In the genomic region with DNA sequence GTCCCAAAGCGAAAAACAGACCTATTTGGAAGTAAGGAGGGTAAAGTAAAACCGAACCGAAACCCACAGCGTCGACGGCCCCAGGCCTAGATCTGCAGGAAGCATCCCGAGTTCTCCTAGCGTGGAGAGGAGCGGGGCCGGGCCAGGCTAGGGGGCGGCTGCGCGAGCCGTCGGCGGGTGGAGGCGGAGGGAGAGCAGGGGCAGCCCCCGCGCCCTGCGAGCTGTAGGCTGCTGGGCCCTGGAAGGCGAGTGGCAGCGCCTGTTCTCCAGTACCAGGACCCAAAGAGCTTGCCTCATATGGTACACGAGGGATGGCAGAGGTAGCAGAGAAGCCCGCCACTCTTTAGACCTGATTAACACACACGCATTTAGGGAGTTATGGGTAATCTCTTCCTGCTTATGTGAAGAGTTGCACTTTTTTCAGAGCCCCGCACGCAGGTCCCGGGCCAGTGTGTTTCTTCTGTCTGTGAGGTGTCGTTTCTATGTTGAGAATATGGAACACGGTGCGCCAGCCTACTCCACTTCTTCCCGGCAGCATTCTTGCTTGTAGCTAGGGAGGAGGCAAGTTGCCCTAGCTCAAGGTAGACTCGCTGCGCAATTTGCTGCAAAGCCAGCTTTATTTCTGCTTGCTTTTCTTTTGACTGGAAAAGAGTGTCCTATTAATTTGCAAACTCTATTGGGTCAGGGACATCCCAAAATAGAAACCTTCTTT, we compare ENCODE assay signal across 2 cellular contexts.
A peak's percentile ranks its signal among the peaks of the same experiment; 100 is the strongest.
TF ChIP-seq lines count a peak whose summit lies in the region.

No MANE protein-coding gene starts in this region.

TF ChIP-seq in H1, 55 proteins besides CTCF, POLR2A, EP300 and RAD21 (continued from another document and continues in another):
- TF ChIP-seq, protein P1, sequence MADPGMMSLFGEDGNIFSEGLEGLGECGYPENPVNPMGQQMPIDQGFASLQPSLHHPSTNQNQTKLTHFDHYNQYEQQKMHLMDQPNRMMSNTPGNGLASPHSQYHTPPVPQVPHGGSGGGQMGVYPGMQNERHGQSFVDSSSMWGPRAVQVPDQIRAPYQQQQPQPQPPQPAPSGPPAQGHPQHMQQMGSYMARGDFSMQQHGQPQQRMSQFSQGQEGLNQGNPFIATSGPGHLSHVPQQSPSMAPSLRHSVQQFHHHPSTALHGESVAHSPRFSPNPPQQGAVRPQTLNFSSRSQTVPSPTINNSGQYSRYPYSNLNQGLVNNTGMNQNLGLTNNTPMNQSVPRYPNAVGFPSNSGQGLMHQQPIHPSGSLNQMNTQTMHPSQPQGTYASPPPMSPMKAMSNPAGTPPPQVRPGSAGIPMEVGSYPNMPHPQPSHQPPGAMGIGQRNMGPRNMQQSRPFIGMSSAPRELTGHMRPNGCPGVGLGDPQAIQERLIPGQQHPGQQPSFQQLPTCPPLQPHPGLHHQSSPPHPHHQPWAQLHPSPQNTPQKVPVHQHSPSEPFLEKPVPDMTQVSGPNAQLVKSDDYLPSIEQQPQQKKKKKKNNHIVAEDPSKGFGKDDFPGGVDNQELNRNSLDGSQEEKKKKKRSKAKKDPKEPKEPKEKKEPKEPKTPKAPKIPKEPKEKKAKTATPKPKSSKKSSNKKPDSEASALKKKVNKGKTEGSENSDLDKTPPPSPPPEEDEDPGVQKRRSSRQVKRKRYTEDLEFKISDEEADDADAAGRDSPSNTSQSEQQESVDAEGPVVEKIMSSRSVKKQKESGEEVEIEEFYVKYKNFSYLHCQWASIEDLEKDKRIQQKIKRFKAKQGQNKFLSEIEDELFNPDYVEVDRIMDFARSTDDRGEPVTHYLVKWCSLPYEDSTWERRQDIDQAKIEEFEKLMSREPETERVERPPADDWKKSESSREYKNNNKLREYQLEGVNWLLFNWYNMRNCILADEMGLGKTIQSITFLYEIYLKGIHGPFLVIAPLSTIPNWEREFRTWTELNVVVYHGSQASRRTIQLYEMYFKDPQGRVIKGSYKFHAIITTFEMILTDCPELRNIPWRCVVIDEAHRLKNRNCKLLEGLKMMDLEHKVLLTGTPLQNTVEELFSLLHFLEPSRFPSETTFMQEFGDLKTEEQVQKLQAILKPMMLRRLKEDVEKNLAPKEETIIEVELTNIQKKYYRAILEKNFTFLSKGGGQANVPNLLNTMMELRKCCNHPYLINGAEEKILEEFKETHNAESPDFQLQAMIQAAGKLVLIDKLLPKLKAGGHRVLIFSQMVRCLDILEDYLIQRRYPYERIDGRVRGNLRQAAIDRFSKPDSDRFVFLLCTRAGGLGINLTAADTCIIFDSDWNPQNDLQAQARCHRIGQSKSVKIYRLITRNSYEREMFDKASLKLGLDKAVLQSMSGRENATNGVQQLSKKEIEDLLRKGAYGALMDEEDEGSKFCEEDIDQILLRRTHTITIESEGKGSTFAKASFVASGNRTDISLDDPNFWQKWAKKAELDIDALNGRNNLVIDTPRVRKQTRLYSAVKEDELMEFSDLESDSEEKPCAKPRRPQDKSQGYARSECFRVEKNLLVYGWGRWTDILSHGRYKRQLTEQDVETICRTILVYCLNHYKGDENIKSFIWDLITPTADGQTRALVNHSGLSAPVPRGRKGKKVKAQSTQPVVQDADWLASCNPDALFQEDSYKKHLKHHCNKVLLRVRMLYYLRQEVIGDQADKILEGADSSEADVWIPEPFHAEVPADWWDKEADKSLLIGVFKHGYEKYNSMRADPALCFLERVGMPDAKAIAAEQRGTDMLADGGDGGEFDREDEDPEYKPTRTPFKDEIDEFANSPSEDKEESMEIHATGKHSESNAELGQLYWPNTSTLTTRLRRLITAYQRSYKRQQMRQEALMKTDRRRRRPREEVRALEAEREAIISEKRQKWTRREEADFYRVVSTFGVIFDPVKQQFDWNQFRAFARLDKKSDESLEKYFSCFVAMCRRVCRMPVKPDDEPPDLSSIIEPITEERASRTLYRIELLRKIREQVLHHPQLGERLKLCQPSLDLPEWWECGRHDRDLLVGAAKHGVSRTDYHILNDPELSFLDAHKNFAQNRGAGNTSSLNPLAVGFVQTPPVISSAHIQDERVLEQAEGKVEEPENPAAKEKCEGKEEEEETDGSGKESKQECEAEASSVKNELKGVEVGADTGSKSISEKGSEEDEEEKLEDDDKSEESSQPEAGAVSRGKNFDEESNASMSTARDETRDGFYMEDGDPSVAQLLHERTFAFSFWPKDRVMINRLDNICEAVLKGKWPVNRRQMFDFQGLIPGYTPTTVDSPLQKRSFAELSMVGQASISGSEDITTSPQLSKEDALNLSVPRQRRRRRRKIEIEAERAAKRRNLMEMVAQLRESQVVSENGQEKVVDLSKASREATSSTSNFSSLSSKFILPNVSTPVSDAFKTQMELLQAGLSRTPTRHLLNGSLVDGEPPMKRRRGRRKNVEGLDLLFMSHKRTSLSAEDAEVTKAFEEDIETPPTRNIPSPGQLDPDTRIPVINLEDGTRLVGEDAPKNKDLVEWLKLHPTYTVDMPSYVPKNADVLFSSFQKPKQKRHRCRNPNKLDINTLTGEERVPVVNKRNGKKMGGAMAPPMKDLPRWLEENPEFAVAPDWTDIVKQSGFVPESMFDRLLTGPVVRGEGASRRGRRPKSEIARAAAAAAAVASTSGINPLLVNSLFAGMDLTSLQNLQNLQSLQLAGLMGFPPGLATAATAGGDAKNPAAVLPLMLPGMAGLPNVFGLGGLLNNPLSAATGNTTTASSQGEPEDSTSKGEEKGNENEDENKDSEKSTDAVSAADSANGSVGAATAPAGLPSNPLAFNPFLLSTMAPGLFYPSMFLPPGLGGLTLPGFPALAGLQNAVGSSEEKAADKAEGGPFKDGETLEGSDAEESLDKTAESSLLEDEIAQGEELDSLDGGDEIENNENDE (IDR thresholded peaks at IDR 0.05; ENCODE audit: insufficient replicate concordance, low read length), result no peak
- no peak for TF ChIP-seq EZH2 (IDR thresholded peaks at IDR 0.05; ENCODE audit: low read depth, low read length, severe bottlenecking)
- TF ChIP-seq, protein P2, sequence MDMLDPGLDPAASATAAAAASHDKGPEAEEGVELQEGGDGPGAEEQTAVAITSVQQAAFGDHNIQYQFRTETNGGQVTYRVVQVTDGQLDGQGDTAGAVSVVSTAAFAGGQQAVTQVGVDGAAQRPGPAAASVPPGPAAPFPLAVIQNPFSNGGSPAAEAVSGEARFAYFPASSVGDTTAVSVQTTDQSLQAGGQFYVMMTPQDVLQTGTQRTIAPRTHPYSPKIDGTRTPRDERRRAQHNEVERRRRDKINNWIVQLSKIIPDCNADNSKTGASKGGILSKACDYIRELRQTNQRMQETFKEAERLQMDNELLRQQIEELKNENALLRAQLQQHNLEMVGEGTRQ (IDR thresholded peaks at IDR 0.05; ENCODE audit: low read length), result no peak
- no peak for TF ChIP-seq SP2 (IDR thresholded peaks at IDR 0.05; ENCODE audit: low read length)
- TF ChIP-seq HDAC2 (IDR thresholded peaks at IDR 0.05; ENCODE audit: borderline replicate concordance in 1 of 2, low read depth in 2 of 2, low read length in 2 of 2), result 0 out of 4 replicates have a peak, but pooled peaks of 1 of the 2 experiments have one; percentile 28
- TF ChIP-seq, protein P3, sequence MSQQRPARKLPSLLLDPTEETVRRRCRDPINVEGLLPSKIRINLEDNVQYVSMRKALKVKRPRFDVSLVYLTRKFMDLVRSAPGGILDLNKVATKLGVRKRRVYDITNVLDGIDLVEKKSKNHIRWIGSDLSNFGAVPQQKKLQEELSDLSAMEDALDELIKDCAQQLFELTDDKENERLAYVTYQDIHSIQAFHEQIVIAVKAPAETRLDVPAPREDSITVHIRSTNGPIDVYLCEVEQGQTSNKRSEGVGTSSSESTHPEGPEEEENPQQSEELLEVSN (IDR thresholded peaks at IDR 0.05), result peak; percentile 59; the same call in 1 of the 2 replicates
- no peak for TF ChIP-seq TEAD4 (IDR thresholded peaks at IDR 0.05; ENCODE audit: low read depth, low read length)
- TF ChIP-seq PHF8 (conservative IDR thresholded peaks at IDR 0.05; ENCODE audit: low read depth, low read length), result peak; percentile 23; the same call in 1 of the 2 replicates
- no peak for TF ChIP-seq TAF1 (IDR thresholded peaks at IDR 0.05; ENCODE audit: low read depth, low read length)
- TF ChIP-seq CHD2 (IDR thresholded peaks at IDR 0.05; ENCODE audit: low read length), result no peak
- no peak for TF ChIP-seq ZNF274 (IDR thresholded peaks at IDR 0.05; ENCODE audit: borderline replicate concordance, extremely low read depth, low read length)

TF ChIP-seq in SK-N-SH treated with all-trans-retinoic acid at 6 μM for 48 hours, 23 proteins besides CTCF, POLR2A, EP300 and RAD21 (continued from another document):
- TF ChIP-seq, protein P4, sequence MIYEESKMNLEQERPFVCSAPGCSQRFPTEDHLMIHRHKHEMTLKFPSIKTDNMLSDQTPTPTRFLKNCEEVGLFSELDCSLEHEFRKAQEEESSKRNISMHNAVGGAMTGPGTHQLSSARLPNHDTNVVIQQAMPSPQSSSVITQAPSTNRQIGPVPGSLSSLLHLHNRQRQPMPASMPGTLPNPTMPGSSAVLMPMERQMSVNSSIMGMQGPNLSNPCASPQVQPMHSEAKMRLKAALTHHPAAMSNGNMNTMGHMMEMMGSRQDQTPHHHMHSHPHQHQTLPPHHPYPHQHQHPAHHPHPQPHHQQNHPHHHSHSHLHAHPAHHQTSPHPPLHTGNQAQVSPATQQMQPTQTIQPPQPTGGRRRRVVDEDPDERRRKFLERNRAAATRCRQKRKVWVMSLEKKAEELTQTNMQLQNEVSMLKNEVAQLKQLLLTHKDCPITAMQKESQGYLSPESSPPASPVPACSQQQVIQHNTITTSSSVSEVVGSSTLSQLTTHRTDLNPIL (CRISPR knock-in tag; IDR thresholded peaks at IDR 0.05; ENCODE audit: low read depth), result no peak
- TF ChIP-seq, protein P5, sequence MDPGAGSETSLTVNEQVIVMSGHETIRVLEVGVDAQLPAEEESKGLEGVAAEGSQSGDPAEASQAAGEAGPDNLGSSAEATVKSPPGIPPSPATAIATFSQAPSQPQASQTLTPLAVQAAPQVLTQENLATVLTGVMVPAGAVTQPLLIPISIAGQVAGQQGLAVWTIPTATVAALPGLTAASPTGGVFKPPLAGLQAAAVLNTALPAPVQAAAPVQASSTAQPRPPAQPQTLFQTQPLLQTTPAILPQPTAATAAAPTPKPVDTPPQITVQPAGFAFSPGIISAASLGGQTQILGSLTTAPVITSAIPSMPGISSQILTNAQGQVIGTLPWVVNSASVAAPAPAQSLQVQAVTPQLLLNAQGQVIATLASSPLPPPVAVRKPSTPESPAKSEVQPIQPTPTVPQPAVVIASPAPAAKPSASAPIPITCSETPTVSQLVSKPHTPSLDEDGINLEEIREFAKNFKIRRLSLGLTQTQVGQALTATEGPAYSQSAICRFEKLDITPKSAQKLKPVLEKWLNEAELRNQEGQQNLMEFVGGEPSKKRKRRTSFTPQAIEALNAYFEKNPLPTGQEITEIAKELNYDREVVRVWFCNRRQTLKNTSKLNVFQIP (CRISPR knock-in tag; IDR thresholded peaks at IDR 0.05; ENCODE audit: borderline replicate concordance, low read depth), result no peak
- TF ChIP-seq RARB (CRISPR knock-in tag; IDR thresholded peaks at IDR 0.05) (no peak), BACH2 (CRISPR knock-in tag; IDR thresholded peaks at IDR 0.05; ENCODE audit: borderline replicate concordance) (no peak), ZNF8 (CRISPR knock-in tag; IDR thresholded peaks at IDR 0.05) (no peak), GLIS3 (CRISPR knock-in tag; IDR thresholded peaks at IDR 0.05) (no peak), ZNF565 (CRISPR knock-in tag; conservative IDR thresholded peaks at IDR 0.05; ENCODE audit: low read depth) (no peak), ZFP30 (CRISPR knock-in tag; IDR thresholded peaks at IDR 0.05) (no peak)
- TF ChIP-seq, protein P6, sequence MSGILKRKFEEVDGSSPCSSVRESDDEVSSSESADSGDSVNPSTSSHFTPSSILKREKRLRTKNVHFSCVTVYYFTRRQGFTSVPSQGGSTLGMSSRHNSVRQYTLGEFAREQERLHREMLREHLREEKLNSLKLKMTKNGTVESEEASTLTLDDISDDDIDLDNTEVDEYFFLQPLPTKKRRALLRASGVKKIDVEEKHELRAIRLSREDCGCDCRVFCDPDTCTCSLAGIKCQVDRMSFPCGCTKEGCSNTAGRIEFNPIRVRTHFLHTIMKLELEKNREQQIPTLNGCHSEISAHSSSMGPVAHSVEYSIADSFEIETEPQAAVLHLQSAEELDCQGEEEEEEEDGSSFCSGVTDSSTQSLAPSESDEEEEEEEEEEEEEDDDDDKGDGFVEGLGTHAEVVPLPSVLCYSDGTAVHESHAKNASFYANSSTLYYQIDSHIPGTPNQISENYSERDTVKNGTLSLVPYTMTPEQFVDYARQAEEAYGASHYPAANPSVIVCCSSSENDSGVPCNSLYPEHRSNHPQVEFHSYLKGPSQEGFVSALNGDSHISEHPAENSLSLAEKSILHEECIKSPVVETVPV (CRISPR knock-in tag; IDR thresholded peaks at IDR 0.05), result no peak
- TF ChIP-seq, protein P7, sequence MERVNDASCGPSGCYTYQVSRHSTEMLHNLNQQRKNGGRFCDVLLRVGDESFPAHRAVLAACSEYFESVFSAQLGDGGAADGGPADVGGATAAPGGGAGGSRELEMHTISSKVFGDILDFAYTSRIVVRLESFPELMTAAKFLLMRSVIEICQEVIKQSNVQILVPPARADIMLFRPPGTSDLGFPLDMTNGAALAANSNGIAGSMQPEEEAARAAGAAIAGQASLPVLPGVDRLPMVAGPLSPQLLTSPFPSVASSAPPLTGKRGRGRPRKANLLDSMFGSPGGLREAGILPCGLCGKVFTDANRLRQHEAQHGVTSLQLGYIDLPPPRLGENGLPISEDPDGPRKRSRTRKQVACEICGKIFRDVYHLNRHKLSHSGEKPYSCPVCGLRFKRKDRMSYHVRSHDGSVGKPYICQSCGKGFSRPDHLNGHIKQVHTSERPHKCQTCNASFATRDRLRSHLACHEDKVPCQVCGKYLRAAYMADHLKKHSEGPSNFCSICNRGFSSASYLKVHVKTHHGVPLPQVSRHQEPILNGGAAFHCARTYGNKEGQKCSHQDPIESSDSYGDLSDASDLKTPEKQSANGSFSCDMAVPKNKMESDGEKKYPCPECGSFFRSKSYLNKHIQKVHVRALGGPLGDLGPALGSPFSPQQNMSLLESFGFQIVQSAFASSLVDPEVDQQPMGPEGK (CRISPR knock-in tag; IDR thresholded peaks at IDR 0.05; ENCODE audit: borderline replicate concordance), result no peak
- TF ChIP-seq, protein P8, sequence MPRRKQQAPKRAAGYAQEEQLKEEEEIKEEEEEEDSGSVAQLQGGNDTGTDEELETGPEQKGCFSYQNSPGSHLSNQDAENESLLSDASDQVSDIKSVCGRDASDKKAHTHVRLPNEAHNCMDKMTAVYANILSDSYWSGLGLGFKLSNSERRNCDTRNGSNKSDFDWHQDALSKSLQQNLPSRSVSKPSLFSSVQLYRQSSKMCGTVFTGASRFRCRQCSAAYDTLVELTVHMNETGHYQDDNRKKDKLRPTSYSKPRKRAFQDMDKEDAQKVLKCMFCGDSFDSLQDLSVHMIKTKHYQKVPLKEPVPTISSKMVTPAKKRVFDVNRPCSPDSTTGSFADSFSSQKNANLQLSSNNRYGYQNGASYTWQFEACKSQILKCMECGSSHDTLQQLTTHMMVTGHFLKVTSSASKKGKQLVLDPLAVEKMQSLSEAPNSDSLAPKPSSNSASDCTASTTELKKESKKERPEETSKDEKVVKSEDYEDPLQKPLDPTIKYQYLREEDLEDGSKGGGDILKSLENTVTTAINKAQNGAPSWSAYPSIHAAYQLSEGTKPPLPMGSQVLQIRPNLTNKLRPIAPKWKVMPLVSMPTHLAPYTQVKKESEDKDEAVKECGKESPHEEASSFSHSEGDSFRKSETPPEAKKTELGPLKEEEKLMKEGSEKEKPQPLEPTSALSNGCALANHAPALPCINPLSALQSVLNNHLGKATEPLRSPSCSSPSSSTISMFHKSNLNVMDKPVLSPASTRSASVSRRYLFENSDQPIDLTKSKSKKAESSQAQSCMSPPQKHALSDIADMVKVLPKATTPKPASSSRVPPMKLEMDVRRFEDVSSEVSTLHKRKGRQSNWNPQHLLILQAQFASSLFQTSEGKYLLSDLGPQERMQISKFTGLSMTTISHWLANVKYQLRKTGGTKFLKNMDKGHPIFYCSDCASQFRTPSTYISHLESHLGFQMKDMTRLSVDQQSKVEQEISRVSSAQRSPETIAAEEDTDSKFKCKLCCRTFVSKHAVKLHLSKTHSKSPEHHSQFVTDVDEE (CRISPR knock-in tag; IDR thresholded peaks at IDR 0.05), result no peak
